Comparison of ENCODE assay signal across 1 cellular context in the genomic region with DNA sequence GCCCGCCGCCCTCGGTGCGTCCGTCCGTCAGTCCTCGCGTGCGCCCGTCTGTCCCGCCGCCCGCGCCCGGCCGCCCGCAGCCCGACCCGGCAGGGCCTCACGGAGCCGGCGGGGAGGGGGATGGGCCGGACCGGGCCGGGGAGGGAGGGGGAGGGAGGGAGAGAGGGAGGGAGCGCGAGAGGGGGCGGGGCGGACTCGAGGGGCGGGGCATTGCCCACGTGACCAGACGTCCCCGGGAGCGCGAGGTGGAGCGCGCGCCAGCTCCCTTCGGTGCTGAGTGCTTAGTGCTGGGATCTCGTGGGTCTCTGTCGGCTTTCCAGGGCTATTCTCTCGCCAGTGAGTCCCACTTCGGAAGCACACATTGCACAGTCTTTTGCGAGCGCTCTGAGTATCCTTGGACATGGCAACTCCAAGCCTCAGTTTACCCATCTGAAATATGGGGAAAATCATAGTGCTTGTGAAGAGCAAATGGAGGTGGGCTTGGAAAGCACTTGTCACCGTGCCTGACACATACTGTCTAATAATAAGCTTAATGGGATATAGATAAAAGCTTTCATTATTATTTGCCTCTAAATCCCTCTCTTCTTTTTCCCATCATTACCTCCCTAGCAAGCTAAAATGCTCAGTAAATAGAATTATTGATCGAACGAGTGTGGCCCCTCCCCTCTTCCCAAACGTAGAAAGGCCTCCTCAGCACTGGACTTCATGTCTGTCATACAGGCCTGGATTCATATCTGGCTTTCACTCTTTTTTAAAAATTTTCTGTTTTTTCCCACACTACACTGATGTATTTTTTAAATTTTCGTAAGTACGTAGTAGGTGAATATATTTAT.
TF ChIP-seq lines count a peak whose summit lies in the region.

A gene (minus strand): TSS at position 122 of the 833 bp plus-strand sequence. CDS start 43,296 bp downstream, outside the sequence.

TF ChIP-seq in HEK293, 187 proteins besides CTCF, POLR2A, EP300 and RAD21 (continued from another document):
- TF ChIP-seq ZNF76 (tag by site-specific recombination; IDR thresholded peaks at IDR 0.05; ENCODE audit: borderline replicate concordance, low read depth), result peak; percentile 42; the same call in 1 of the 2 replicates
- 0 out of 2 replicates have a peak, but pooled peaks have one; percentile 24 for TF ChIP-seq ZNF138 (tag by site-specific recombination; IDR thresholded peaks at IDR 0.05; ENCODE audit: borderline replicate concordance)
- TF ChIP-seq, protein P1, sequence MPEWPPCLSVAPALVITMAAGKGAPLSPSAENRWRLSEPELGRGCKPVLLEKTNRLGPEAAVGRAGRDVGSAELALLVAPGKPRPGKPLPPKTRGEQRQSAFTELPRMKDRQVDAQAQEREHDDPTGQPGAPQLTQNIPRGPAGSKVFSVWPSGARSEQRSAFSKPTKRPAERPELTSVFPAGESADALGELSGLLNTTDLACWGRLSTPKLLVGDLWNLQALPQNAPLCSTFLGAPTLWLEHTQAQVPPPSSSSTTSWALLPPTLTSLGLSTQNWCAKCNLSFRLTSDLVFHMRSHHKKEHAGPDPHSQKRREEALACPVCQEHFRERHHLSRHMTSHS (tag by site-specific recombination; IDR thresholded peaks at IDR 0.05), result no peak
- TF ChIP-seq, protein P2, sequence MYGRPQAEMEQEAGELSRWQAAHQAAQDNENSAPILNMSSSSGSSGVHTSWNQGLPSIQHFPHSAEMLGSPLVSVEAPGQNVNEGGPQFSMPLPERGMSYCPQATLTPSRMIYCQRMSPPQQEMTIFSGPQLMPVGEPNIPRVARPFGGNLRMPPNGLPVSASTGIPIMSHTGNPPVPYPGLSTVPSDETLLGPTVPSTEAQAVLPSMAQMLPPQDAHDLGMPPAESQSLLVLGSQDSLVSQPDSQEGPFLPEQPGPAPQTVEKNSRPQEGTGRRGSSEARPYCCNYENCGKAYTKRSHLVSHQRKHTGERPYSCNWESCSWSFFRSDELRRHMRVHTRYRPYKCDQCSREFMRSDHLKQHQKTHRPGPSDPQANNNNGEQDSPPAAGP (tag by site-specific recombination; IDR thresholded peaks at IDR 0.05), result 0 out of 2 replicates have a peak, but pooled peaks have one; percentile 62
- TF ChIP-seq, protein P3, sequence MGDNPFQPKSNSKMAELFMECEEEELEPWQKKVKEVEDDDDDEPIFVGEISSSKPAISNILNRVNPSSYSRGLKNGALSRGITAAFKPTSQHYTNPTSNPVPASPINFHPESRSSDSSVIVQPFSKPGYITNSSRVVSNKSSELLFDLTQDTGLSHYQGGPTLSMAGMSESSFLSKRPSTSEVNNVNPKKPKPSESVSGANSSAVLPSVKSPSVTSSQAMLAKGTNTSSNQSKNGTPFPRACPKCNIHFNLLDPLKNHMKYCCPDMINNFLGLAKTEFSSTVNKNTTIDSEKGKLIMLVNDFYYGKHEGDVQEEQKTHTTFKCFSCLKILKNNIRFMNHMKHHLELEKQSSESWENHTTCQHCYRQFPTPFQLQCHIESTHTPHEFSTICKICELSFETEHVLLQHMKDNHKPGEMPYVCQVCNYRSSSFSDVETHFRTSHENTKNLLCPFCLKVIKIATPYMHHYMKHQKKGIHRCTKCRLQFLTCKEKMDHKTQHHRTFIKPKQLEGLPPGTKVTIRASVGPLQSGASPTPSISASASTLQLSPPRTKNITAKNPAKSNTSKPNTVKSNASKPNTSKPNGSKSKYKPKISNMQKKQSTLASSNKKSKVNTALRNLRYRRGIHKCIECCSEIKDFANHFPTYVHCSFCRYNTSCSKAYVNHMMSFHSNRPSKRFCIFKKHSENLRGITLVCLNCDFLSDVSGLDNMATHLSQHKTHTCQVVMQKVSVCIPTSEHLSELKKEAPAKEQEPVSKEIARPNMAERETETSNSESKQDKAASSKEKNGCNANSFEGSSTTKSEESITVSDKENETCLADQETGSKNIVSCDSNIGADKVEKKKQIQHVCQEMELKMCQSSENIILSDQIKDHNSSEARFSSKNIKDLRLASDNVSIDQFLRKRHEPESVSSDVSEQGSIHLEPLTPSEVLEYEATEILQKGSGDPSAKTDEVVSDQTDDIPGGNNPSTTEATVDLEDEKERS (tag by site-specific recombination; IDR thresholded peaks at IDR 0.05), result peak; percentile 41; the same call in 1 of the 2 replicates
- 0 out of 2 replicates have a peak, but pooled peaks have one; percentile 30 for TF ChIP-seq ZNF561 (tag by site-specific recombination; IDR thresholded peaks at IDR 0.05; ENCODE audit: borderline replicate concordance)
- peak; percentile 85 for TF ChIP-seq KLF9 (tag by site-specific recombination; IDR thresholded peaks at IDR 0.05; ENCODE audit: low read depth)
- no peak for TF ChIP-seq ZNF174 (tag by site-specific recombination; IDR thresholded peaks at IDR 0.05)
- TF ChIP-seq, protein P4, sequence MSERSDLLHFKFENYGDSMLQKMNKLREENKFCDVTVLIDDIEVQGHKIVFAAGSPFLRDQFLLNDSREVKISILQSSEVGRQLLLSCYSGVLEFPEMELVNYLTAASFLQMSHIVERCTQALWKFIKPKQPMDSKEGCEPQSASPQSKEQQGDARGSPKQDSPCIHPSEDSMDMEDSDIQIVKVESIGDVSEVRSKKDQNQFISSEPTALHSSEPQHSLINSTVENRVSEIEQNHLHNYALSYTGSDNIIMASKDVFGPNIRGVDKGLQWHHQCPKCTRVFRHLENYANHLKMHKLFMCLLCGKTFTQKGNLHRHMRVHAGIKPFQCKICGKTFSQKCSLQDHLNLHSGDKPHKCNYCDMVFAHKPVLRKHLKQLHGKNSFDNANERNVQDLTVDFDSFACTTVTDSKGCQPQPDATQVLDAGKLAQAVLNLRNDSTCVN (tag by site-specific recombination; optimal IDR thresholded peaks at IDR 0.05), result peak; percentile 62
- TF ChIP-seq ZXDB (tag by site-specific recombination; IDR thresholded peaks at IDR 0.05), result peak; percentile 53; the same call in 1 of the 2 replicates
- TF ChIP-seq GLI2 (tag by site-specific recombination; IDR thresholded peaks at IDR 0.05; ENCODE audit: borderline replicate concordance, low read depth), result no peak
- TF ChIP-seq, protein P5, sequence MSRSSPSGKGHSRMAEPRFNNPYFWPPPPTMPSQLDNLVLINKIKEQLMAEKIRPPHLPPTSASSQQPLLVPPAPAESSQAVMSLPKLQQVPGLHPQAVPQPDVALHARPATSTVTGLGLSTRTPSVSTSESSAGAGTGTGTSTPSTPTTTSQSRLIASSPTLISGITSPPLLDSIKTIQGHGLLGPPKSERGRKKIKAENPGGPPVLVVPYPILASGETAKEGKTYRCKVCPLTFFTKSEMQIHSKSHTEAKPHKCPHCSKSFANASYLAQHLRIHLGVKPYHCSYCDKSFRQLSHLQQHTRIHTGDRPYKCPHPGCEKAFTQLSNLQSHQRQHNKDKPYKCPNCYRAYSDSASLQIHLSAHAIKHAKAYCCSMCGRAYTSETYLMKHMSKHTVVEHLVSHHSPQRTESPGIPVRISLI (tag by site-specific recombination; IDR thresholded peaks at IDR 0.05), result no peak
- peak; percentile 71 for TF ChIP-seq ZEB2 (tag by site-specific recombination; IDR thresholded peaks at IDR 0.05)
- TF ChIP-seq, protein P6, sequence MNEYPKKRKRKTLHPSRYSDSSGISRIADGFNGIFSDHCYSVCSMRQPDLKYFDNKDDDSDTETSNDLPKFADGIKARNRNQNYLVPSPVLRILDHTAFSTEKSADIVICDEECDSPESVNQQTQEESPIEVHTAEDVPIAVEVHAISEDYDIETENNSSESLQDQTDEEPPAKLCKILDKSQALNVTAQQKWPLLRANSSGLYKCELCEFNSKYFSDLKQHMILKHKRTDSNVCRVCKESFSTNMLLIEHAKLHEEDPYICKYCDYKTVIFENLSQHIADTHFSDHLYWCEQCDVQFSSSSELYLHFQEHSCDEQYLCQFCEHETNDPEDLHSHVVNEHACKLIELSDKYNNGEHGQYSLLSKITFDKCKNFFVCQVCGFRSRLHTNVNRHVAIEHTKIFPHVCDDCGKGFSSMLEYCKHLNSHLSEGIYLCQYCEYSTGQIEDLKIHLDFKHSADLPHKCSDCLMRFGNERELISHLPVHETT (tag by site-specific recombination; IDR thresholded peaks at IDR 0.05), result no peak
- TF ChIP-seq ZBTB17 (tag by site-specific recombination; IDR thresholded peaks at IDR 0.05), result peak; percentile 49; the same call in 1 of the 2 replicates
- peak; percentile 35; the same call in 1 of the 2 replicates for TF ChIP-seq ZNF629 (tag by site-specific recombination; IDR thresholded peaks at IDR 0.05)
- TF ChIP-seq ZNF292 (tag by site-specific recombination; IDR thresholded peaks at IDR 0.05; ENCODE audit: borderline replicate concordance, low read depth), result no peak
- 0 out of 2 replicates have a peak, but pooled peaks have one; percentile 46 for TF ChIP-seq ZNF610 (tag by site-specific recombination; IDR thresholded peaks at IDR 0.05; ENCODE audit: borderline replicate concordance)
- TF ChIP-seq ZSCAN30 (tag by site-specific recombination; IDR thresholded peaks at IDR 0.05), result no peak
- TF ChIP-seq SP2 (tag by site-specific recombination; IDR thresholded peaks at IDR 0.05), result peak; percentile 53
- TF ChIP-seq ZNF560 (tag by site-specific recombination; IDR thresholded peaks at IDR 0.05; ENCODE audit: borderline replicate concordance), result no peak
